ENCODE assay signal across 1 cellular context in the genomic region with DNA sequence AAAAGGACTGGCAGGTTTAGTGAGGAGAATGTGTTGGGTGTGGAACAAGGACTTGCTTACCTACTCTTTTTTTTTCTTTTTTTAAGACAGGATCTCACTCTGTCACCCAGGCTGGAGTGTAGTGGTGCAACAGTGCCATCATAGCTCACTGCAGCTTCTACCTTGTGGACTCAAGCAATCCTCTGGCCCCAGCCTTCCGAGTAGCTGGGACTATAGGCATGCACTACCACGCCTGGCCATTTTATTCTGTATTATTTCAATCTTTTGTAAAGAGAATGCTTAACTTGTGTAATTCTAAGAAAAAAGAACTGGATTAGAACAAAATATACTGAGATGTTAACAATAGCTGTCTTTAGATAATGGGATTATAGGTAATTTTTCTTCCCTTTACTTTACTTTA.
TF ChIP-seq lines count a peak whose summit lies in the region.

No MANE protein-coding gene starts in this region.

TF ChIP-seq in K562, 482 proteins besides CTCF, POLR2A, EP300 and RAD21 (continued from another document):
- TF ChIP-seq, protein P1, sequence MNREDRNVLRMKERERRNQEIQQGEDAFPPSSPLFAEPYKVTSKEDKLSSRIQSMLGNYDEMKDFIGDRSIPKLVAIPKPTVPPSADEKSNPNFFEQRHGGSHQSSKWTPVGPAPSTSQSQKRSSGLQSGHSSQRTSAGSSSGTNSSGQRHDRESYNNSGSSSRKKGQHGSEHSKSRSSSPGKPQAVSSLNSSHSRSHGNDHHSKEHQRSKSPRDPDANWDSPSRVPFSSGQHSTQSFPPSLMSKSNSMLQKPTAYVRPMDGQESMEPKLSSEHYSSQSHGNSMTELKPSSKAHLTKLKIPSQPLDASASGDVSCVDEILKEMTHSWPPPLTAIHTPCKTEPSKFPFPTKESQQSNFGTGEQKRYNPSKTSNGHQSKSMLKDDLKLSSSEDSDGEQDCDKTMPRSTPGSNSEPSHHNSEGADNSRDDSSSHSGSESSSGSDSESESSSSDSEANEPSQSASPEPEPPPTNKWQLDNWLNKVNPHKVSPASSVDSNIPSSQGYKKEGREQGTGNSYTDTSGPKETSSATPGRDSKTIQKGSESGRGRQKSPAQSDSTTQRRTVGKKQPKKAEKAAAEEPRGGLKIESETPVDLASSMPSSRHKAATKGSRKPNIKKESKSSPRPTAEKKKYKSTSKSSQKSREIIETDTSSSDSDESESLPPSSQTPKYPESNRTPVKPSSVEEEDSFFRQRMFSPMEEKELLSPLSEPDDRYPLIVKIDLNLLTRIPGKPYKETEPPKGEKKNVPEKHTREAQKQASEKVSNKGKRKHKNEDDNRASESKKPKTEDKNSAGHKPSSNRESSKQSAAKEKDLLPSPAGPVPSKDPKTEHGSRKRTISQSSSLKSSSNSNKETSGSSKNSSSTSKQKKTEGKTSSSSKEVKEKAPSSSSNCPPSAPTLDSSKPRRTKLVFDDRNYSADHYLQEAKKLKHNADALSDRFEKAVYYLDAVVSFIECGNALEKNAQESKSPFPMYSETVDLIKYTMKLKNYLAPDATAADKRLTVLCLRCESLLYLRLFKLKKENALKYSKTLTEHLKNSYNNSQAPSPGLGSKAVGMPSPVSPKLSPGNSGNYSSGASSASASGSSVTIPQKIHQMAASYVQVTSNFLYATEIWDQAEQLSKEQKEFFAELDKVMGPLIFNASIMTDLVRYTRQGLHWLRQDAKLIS (CRISPR knock-in tag; IDR thresholded peaks at IDR 0.05): no peak
- no peak for TF ChIP-seq ZNF174 (CRISPR knock-in tag; IDR thresholded peaks at IDR 0.05)
- TF ChIP-seq, protein P2, sequence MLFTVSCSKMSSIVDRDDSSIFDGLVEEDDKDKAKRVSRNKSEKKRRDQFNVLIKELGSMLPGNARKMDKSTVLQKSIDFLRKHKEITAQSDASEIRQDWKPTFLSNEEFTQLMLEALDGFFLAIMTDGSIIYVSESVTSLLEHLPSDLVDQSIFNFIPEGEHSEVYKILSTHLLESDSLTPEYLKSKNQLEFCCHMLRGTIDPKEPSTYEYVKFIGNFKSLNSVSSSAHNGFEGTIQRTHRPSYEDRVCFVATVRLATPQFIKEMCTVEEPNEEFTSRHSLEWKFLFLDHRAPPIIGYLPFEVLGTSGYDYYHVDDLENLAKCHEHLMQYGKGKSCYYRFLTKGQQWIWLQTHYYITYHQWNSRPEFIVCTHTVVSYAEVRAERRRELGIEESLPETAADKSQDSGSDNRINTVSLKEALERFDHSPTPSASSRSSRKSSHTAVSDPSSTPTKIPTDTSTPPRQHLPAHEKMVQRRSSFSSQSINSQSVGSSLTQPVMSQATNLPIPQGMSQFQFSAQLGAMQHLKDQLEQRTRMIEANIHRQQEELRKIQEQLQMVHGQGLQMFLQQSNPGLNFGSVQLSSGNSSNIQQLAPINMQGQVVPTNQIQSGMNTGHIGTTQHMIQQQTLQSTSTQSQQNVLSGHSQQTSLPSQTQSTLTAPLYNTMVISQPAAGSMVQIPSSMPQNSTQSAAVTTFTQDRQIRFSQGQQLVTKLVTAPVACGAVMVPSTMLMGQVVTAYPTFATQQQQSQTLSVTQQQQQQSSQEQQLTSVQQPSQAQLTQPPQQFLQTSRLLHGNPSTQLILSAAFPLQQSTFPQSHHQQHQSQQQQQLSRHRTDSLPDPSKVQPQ (CRISPR knock-in tag; IDR thresholded peaks at IDR 0.05; ENCODE audit: borderline replicate concordance): no peak
- TF ChIP-seq, protein P3, sequence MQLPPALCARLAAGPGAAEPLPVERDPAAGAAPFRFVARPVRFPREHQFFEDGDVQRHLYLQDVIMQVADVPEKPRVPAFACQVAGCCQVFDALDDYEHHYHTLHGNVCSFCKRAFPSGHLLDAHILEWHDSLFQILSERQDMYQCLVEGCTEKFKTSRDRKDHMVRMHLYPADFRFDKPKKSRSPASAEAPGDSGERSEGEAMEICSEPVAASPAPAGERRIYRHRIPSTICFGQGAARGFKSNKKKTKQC (CRISPR knock-in tag; IDR thresholded peaks at IDR 0.05): no peak
- TF ChIP-seq BHLHE40 (IDR thresholded peaks at IDR 0.05; ENCODE audit: low read length): no peak
- TF ChIP-seq, protein P4, sequence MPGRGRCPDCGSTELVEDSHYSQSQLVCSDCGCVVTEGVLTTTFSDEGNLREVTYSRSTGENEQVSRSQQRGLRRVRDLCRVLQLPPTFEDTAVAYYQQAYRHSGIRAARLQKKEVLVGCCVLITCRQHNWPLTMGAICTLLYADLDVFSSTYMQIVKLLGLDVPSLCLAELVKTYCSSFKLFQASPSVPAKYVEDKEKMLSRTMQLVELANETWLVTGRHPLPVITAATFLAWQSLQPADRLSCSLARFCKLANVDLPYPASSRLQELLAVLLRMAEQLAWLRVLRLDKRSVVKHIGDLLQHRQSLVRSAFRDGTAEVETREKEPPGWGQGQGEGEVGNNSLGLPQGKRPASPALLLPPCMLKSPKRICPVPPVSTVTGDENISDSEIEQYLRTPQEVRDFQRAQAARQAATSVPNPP (IDR thresholded peaks at IDR 0.05; ENCODE audit: borderline replicate concordance, insufficient read depth, insufficient read length): no peak
- TF ChIP-seq, protein P5, sequence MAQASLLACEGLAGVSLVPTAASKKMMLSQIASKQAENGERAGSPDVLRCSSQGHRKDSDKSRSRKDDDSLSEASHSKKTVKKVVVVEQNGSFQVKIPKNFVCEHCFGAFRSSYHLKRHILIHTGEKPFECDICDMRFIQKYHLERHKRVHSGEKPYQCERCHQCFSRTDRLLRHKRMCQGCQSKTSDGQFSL (CRISPR knock-in tag; IDR thresholded peaks at IDR 0.05): no peak
- TF ChIP-seq, protein P5 (tag; IDR thresholded peaks at IDR 0.05): no peak
- TF ChIP-seq TBP (optimal IDR thresholded peaks at IDR 0.05; ENCODE audit: low read depth, low read length): no peak
- TF ChIP-seq, protein P6, sequence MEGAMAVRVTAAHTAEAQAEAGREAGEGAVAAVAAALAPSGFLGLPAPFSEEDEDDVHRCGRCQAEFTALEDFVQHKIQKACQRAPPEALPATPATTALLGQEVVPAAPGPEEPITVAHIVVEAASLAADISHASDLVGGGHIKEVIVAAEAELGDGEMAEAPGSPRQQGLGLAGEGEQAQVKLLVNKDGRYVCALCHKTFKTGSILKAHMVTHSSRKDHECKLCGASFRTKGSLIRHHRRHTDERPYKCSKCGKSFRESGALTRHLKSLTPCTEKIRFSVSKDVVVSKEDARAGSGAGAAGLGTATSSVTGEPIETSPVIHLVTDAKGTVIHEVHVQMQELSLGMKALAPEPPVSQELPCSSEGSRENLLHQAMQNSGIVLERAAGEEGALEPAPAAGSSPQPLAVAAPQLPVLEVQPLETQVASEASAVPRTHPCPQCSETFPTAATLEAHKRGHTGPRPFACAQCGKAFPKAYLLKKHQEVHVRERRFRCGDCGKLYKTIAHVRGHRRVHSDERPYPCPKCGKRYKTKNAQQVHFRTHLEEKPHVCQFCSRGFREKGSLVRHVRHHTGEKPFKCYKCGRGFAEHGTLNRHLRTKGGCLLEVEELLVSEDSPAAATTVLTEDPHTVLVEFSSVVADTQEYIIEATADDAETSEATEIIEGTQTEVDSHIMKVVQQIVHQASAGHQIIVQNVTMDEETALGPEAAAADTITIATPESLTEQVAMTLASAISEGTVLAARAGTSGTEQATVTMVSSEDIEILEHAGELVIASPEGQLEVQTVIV (CRISPR knock-in tag; IDR thresholded peaks at IDR 0.05; ENCODE audit: borderline replicate concordance): no peak
- TF ChIP-seq, protein P7, sequence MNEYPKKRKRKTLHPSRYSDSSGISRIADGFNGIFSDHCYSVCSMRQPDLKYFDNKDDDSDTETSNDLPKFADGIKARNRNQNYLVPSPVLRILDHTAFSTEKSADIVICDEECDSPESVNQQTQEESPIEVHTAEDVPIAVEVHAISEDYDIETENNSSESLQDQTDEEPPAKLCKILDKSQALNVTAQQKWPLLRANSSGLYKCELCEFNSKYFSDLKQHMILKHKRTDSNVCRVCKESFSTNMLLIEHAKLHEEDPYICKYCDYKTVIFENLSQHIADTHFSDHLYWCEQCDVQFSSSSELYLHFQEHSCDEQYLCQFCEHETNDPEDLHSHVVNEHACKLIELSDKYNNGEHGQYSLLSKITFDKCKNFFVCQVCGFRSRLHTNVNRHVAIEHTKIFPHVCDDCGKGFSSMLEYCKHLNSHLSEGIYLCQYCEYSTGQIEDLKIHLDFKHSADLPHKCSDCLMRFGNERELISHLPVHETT (CRISPR knock-in tag; conservative IDR thresholded peaks at IDR 0.05 in 1 of 2, IDR thresholded peaks at IDR 0.05 in 1 of 2): no peak
- TF ChIP-seq ZNF696 (CRISPR knock-in tag; conservative IDR thresholded peaks at IDR 0.05): no peak
- no peak for TF ChIP-seq MEF2A (IDR thresholded peaks at IDR 0.05; ENCODE audit: control insufficient read depth, low read depth, low read length)
